In the genomic region with DNA sequence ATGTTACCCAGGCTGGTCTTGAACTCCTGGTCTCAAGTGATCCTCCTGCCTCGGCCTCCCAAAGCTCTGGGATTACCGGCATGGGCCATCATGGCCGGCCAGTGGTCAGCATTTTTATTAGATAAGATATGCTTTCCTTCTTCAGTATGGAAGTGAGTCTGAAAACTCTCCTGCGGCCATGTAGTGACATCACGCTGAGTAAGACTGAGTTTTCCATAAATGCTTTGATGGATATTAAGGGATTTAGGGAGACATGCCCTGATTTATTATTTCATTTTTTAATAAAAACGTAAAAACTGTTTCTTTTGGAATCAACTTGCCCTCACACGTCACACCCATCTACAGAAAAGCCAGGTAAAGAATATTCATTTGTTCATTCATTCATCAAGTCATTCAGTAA, we compare ENCODE assay signal across 38 cellular contexts. TPM values are rescaled to one million over a fixed set of nuclear protein-coding genes. Genes with fewer than 3 reads are reported as not detected.
"Had no signal": no experiment of that assay in that cellular context is flagged by ENCODE, and none has a peak within 500 bp of the region (broad histone marks: within the 10 kb centered on the region; RNA-seq: fewer than 3 reads in every experiment).

No MANE protein-coding gene starts in this region.

- DNase-seq: Karpas-422, Kasumi-1, MG63, MM.1S, MV-4-11, NCI-H1048, NCI-H1092, NCI-H1092 treated with DMSO at 0.1 percent for 48 hours, NCI-H1105, NCI-H1105 treated with DMSO at 0.1 percent for 48 hours, NCI-H1417, NCI-H1417 treated with DMSO at 0.1 percent for 48 hours, NCI-H1436, NCI-H1436 treated with DMSO at 0.1 percent for 48 hours, NCI-H146, NCI-H1694, NCI-H1694 treated with DMSO at 0.1 percent for 48 hours, NCI-H187, NCI-H187 treated with DMSO at 0.1 percent for 48 hours, NCI-H1930, NCI-H2029, NCI-H2029 treated with DMSO at 0.1 percent for 48 hours, NCI-H2081, NCI-H2081 treated with DMSO at 0.1 percent for 48 hours, NCI-H2107, NCI-H2171, NCI-H2171 treated with DMSO at 0.1 percent for 48 hours, NCI-H2227 treated with DMSO at 0.1 percent for 48 hours, NCI-H226, NCI-H345, NCI-H446, NCI-H446 treated with DMSO at 0.1 percent for 48 hours, NCI-H510A, NCI-H510A treated with DMSO at 0.1 percent for 48 hours, NCI-H524 had no signal

- H3K4me3 ChIP-seq: MG63 had no signal

- H3K4me2 ChIP-seq: KMS-11 had no signal

- H3K9me3 ChIP-seq: MG63 had no signal

- H3K27me3 ChIP-seq: MG63 had no signal

- H3K36me3 ChIP-seq: MG63 had no signal

- H3K9ac ChIP-seq: KMS-11 had no signal

- H3K27ac ChIP-seq: KMS-11 had no signal

RNA-seq across cellular contexts. Expression of a gene that starts 48.4 kb away (rescaled TPM):
- total RNA-seq: MCF 10A, NCI-H460 had no signal
